In genomic region chr1:207959141-207959825, GRCh38 we compare ENCODE assay signal across 8 cellular contexts. TPM values are rescaled to one million over a fixed set of nuclear protein-coding genes. Genes with fewer than 3 reads are reported as not detected.
DNase-seq lines count a peak whose midpoint lies in the region; ATAC-seq and TF ChIP-seq lines count a peak whose summit lies in the region.

No MANE protein-coding gene starts in this region.

- DNase-seq in M059J (ENCODE audit: low read depth) (peak; percentile 60), right lobe of liver (peak; percentile 56 to 70 (median 67)), cortex of kidney (lab: John Stamatoyannopoulos, UW) (no peak)

- peaks cover 45% of the 10 kb centered on the region for H3K27me3 Mint-ChIP-seq in stimulated activated naive CD8-positive, alpha-beta T cell treated with anti-CD3 and anti-CD28 coated beads, Interleukin-15, Interleukin-2, amounts not matched to agents 100 ng/mL and 50 ng/mL, for 24 hours

- peaks cover 8% of the 10 kb centered on the region for H3K4me1 Mint-ChIP-seq in stimulated activated naive CD8-positive, alpha-beta T cell treated with anti-CD3 and anti-CD28 coated beads, Interleukin-15, Interleukin-2, amounts not matched to agents 100 ng/mL and 50 ng/mL, for 24 hours (ENCODE audit: low read depth)

- no peaks in the 10 kb centered on the region for H3K36me3 Mint-ChIP-seq in stimulated activated naive CD8-positive, alpha-beta T cell treated with anti-CD3 and anti-CD28 coated beads, Interleukin-15, Interleukin-2, amounts not matched to agents 100 ng/mL and 50 ng/mL, for 24 hours (ENCODE audit: low read depth)

- no peak for TF ChIP-seq POLR2A in right lobe of liver (IDR thresholded peaks at IDR 0.05)

- no peaks in the 10 kb centered on the region for H3K9me3 Mint-ChIP-seq in stimulated activated naive CD8-positive, alpha-beta T cell treated with anti-CD3 and anti-CD28 coated beads, Interleukin-15, Interleukin-2, amounts not matched to agents 100 ng/mL and 50 ng/mL, for 24 hours

- TF ChIP-seq CTCF in 22Rv1 (IDR thresholded peaks at IDR 0.05) (peak; percentile 1; the same call in 1 of the 2 replicates), right lobe of liver (IDR thresholded peaks at IDR 0.05) (no peak)

- 2% methylated on average over 76 of the region's 76 CpGs for whole genome bisulfite sequencing in ectodermal cell, 2 experiments
- WGBS in right lobe of liver (ENCODE audit: insufficient coverage, low coverage, low lambda C conversion rate, missing lambda C conversion rate) = no CpG with 5 or more reads among the region's 76 CpGs

- no peaks in the 10 kb centered on the region for H3K9me3 ChIP-seq in ectodermal cell (ENCODE audit: control insufficient read depth, low read length)
- no peaks in the 10 kb centered on the region for H3K9me3 ChIP-seq in right lobe of liver

- H3K27me3 ChIP-seq in ectodermal cell (ENCODE audit: control insufficient read depth, insufficient read depth, low read length, poor library complexity, severe bottlenecking) (peaks cover 78% of the 10 kb centered on the region), right lobe of liver (no peaks in the 10 kb centered on the region)

- H3K4me3 Mint-ChIP-seq in stimulated activated naive CD8-positive, alpha-beta T cell treated with anti-CD3 and anti-CD28 coated beads, Interleukin-15, Interleukin-2, amounts not matched to agents 100 ng/mL and 50 ng/mL, for 24 hours = peak overlapping the region; percentile 66

- H3K27ac Mint-ChIP-seq in stimulated activated naive CD8-positive, alpha-beta T cell treated with anti-CD3 and anti-CD28 coated beads, Interleukin-15, Interleukin-2, amounts not matched to agents 100 ng/mL and 50 ng/mL, for 24 hours = no peak overlapping the region

- ATAC-seq in right lobe of liver (peak; percentile 17 to 37 (median 30)), GM21529 (IDR thresholded peaks at IDR 0.05; ENCODE audit: unreplicated experiment) (no peak), GM21576 (IDR thresholded peaks at IDR 0.05; ENCODE audit: unreplicated experiment) (no peak)

- intact Hi-C loops in right lobe of liver (cut with DNase I) = no loop called here

- H3K36me3 ChIP-seq in ectodermal cell (ENCODE audit: control insufficient read depth, insufficient read depth, low read length) (no peaks in the 10 kb centered on the region), right lobe of liver (no peaks in the 10 kb centered on the region)

- H3K27ac ChIP-seq in 22Rv1 = no peak overlapping the region
- H3K27ac ChIP-seq in ectodermal cell (ENCODE audit: insufficient read depth, low read depth, low read length, poor library complexity, severe bottlenecking) = no peak overlapping the region
- peak overlapping the region in 2 of 3 donors; percentile 48 to 67 for H3K27ac ChIP-seq in right lobe of liver

- peaks cover 3% of the 10 kb centered on the region for H3K4me1 ChIP-seq in ectodermal cell (ENCODE audit: control insufficient read depth, insufficient read depth, low read length)
- H3K4me1 ChIP-seq in right lobe of liver = peaks cover 0 to 9% (median 4%) of the 10 kb centered on the region in 4 donors

- H3K4me3 ChIP-seq in ectodermal cell (ENCODE audit: insufficient read depth, low read depth, low read length) = peak overlapping the region; percentile 48
- H3K4me3 ChIP-seq in right lobe of liver = peak overlapping the region; percentile 35 to 58 (median 54)

RNA-seq across cellular contexts. Expression of gene CD34, which starts 48.4 kb away (rescaled TPM):
- total RNA-seq in M059J (2014; rRNA removed; shearing (Covaris generic)) = 0.59 and 1.6 TPM in 2 replicates
- 0.63 TPM for polyA plus RNA-seq in ectodermal cell (2013, experiment 1 of 4)
- 0.91 TPM for polyA plus RNA-seq in ectodermal cell (2013, experiment 2 of 4)
- polyA plus RNA-seq in ectodermal cell (2013, experiment 3 of 4) = 0.85 TPM
- polyA plus RNA-seq in ectodermal cell (2013, experiment 4 of 4) = 1.5 TPM
- 1 to 10 TPM in 5 of 6 experiments, under 1 TPM in 1; 0.70 to 2.7 (median 2.2) TPM for total RNA-seq in right lobe of liver

Comparison
In these comparisons a context has a peak if more than half of its experiments do, and no peak if none do; other contexts are left out.
1. H3K27ac ChIP-seq: peak in right lobe of liver (2 of 3); none in 22Rv1 (single experiment) and ectodermal cell (single experiment).
2. ATAC-seq: peak in right lobe of liver (4 of 4); none in GM21529 (single experiment) and GM21576 (single experiment).